24 cellular contexts compared by ENCODE assay signal in the genomic region with DNA sequence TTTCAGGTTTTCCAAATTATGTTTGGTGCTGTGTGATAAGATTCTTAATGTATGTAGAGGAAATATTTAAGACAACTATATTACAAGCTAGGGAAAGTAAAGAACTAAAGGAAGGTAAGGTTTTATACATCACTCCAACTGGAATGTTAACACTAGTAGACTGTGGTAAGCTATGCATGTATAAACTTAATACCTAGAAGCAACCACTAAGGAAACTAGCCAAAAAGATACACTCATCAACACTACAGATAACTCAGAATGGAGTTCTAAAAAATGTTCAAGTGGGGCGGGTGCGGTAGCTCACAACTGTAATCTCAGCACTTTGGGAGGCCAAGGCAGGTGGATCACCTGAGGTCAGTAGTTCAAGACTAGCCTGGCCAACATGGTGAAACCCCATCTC.
"Had no signal": no experiment of that assay in that cellular context is flagged by ENCODE, and none has a peak within 500 bp of the region (broad histone marks: within the 10 kb centered on the region; RNA-seq: fewer than 3 reads in every experiment).

No MANE protein-coding gene starts in this region.

- H3K4me3 ChIP-seq: colonic mucosa, dorsolateral prefrontal cortex, upper lobe of left lung had no signal

- H3K27me3 ChIP-seq: brain microvascular endothelial cell, colonic mucosa, dorsolateral prefrontal cortex, upper lobe of left lung had no signal

- H3K4me1 Mint-ChIP-seq: nephron progenitor cell had no signal

- H3K27ac ChIP-seq: brain microvascular endothelial cell, colonic mucosa, dorsolateral prefrontal cortex, parathyroid adenoma, upper lobe of left lung had no signal

- H3K4me3 Mint-ChIP-seq: activated naive CD4-positive, alpha-beta T cell treated with anti-CD3 and anti-CD28 coated beads for 36 hours; activated naive CD8-positive, alpha-beta T cell treated with anti-CD3 and anti-CD28 coated beads, Interleukin-2, amount 50 U/mL, for 24 hours; activated T-cell treated with anti-CD3 and anti-CD28 coated beads, Interleukin-2, amount 50 U/mL, for 4 hours; central memory CD8-positive, alpha-beta T cell; effector memory CD8-positive, alpha-beta T cell; nephron progenitor cell; T-cell; T-helper 2 cell treated with Interferon-gamma antibody and Interleukin-4, amounts not matched to agents 5 μg/mL and 100 μg/mL, for 36 hours had no signal

- H3K9me3 ChIP-seq: colonic mucosa had no signal

- DNase-seq: activated CD4-positive, alpha-beta T cell treated with anti-CD3 and anti-CD28 coated beads for 1 hour; activated CD4-positive, alpha-beta T cell treated with anti-CD3 and anti-CD28 coated beads, Interleukin-2, amount 50 U/mL, for 4 hours; activated CD8-positive, alpha-beta memory T cell treated with anti-CD3 and anti-CD28 coated beads for 24 hours; activated CD8-positive, alpha-beta memory T cell treated with anti-CD3 and anti-CD28 coated beads, Interleukin-2, amount 50 U/mL, for 4 hours; activated effector memory CD4-positive, alpha-beta T cell treated with Interleukin-2 at 50 U/mL for 16 hours; activated naive CD4-positive, alpha-beta T cell treated with anti-CD3 and anti-CD28 coated beads for 36 hours; activated naive CD8-positive, alpha-beta T cell treated with anti-CD3 and anti-CD28 coated beads, Interleukin-2, amount 50 U/mL, for 24 hours; activated T-cell treated with anti-CD3 and anti-CD28 coated beads, Interleukin-2, amount 50 U/mL, for 4 hours; brain microvascular endothelial cell; colonic mucosa; dorsolateral prefrontal cortex; effector memory CD8-positive, alpha-beta T cell; foreskin melanocyte; mesenchymal stem cell; nephron progenitor cell; right cardiac atrium; stimulated activated CD4-positive, alpha-beta T cell treated with anti-CD3 and anti-CD28 coated beads, Interleukin-4, amount 100 ng/mL, for 24 hours; stimulated activated naive CD8-positive, alpha-beta T cell treated with anti-CD3 and anti-CD28 coated beads, Interleukin-15, Interleukin-2, amounts not matched to agents 100 U/mL and 50 U/mL, for 24 hours; T-cell had no signal

- H2AFZ ChIP-seq: parathyroid adenoma had no signal

- FAIRE-seq: TTC549 had no signal

- ATAC-seq: activated naive CD8-positive, alpha-beta T cell treated with anti-CD3 and anti-CD28 coated beads, Interleukin-2, amount 50 U/mL, for 24 hours; activated T-cell treated with anti-CD3 and anti-CD28 coated beads, Interleukin-2, amount 50 U/mL, for 4 hours; effector memory CD8-positive, alpha-beta T cell; right cardiac atrium; stimulated activated naive CD8-positive, alpha-beta T cell treated with anti-CD3 and anti-CD28 coated beads, Interleukin-15, Interleukin-2, amounts not matched to agents 100 U/mL and 50 U/mL, for 24 hours; T-cell had no signal

- H3K9ac ChIP-seq: parathyroid adenoma had no signal

- H3K79me2 ChIP-seq: parathyroid adenoma had no signal

- H3K36me3 ChIP-seq: brain microvascular endothelial cell, colonic mucosa, upper lobe of left lung had no signal

- H3K27ac Mint-ChIP-seq: activated naive CD4-positive, alpha-beta T cell treated with anti-CD3 and anti-CD28 coated beads for 36 hours; activated naive CD8-positive, alpha-beta T cell treated with anti-CD3 and anti-CD28 coated beads, Interleukin-2, amount 50 U/mL, for 24 hours; effector memory CD8-positive, alpha-beta T cell; nephron progenitor cell; T-cell; T-helper 2 cell treated with Interferon-gamma antibody and Interleukin-4, amounts not matched to agents 5 μg/mL and 100 μg/mL, for 36 hours had no signal

- H3K4me1 ChIP-seq: colonic mucosa had no signal
